Comparison of ENCODE assay signal across 22 cellular contexts in genomic region chr1:171424494-171424893, GRCh38.
"Had no signal": no experiment of that assay in that cellular context is flagged by ENCODE, and none has a peak within 500 bp of the region (broad histone marks: within the 10 kb centered on the region; RNA-seq: fewer than 3 reads in every experiment).

No MANE protein-coding gene starts in this region.

- H3K4me3 Mint-ChIP-seq: activated naive CD8-positive, alpha-beta T cell; activated T-helper 1 cell treated with anti-CD3 and anti-CD28 coated beads, Interleukin-12 subunit alpha, Interleukin-12 subunit beta, Interleukin-2, Interleukin-4 antibody, amounts not matched to agents 30 ng/mL and 10 ng/mL and 1 ng/mL, durations not matched to agents 14 hours and 24 hours and 36 hours; memory B cell; naive thymus-derived CD4-positive, alpha-beta T cell; neural progenitor cell; T-helper 1 cell treated with Interleukin-12 subunit alpha and Interleukin-12 subunit beta and Interleukin-4 antibody, amounts not matched to agents 30 μg/mL and 1 μg/mL, for 36 hours had no signal

- H3K4me1 Mint-ChIP-seq: memory B cell, neural progenitor cell had no signal

- H3K9me3 ChIP-seq: prostate gland, tibial nerve, vagina had no signal

- H3K27ac Mint-ChIP-seq: activated naive CD8-positive, alpha-beta T cell; activated T-helper 1 cell treated with anti-CD3 and anti-CD28 coated beads, Interleukin-12 subunit alpha, Interleukin-12 subunit beta, Interleukin-2, Interleukin-4 antibody, amounts not matched to agents 30 ng/mL and 10 ng/mL and 1 ng/mL, durations not matched to agents 14 hours and 24 hours and 36 hours; memory B cell; naive thymus-derived CD4-positive, alpha-beta T cell; neural progenitor cell; T-helper 1 cell treated with Interleukin-12 subunit alpha and Interleukin-12 subunit beta and Interleukin-4 antibody, amounts not matched to agents 30 μg/mL and 1 μg/mL, for 36 hours had no signal

- ATAC-seq: naive thymus-derived CD4-positive, alpha-beta T cell; right cardiac atrium; stimulated activated naive CD8-positive, alpha-beta T cell treated with anti-CD3 and anti-CD28 coated beads, Interleukin-15, Interleukin-2, amounts not matched to agents 100 U/mL and 50 U/mL, for 24 hours had no signal

- H3K36me3 ChIP-seq: cardiac muscle cell, left ventricle myocardium inferior, neural progenitor cell, prostate gland, tibial nerve, vagina had no signal

- H3K36me3 Mint-ChIP-seq: activated naive CD8-positive, alpha-beta T cell; memory B cell had no signal

- H3K27me3 Mint-ChIP-seq: activated naive CD8-positive, alpha-beta T cell had no signal

- H3K27ac ChIP-seq: cardiac muscle cell, left ventricle myocardium inferior, neural progenitor cell, prostate gland, tibial nerve, vagina, VCaP had no signal

- H3K4me1 ChIP-seq: prostate gland had no signal

- DNase-seq: activated CD4-positive, alpha-beta T cell treated with anti-CD3 and anti-CD28 coated beads for 1 hour; activated CD4-positive, alpha-beta T cell treated with anti-CD3 and anti-CD28 coated beads, Interleukin-2, amount 50 U/mL, for 4 hours; dermis blood vessel endothelial cell; effector memory CD4-positive, alpha-beta T cell; foreskin melanocyte; glutamatergic neuron; hypothalamus; kidney glomerular epithelial cell; left ventricle myocardium inferior; naive thymus-derived CD4-positive, alpha-beta T cell; right cardiac atrium; stimulated activated naive CD8-positive, alpha-beta T cell treated with anti-CD3 and anti-CD28 coated beads, Interleukin-15, Interleukin-2, amounts not matched to agents 100 U/mL and 50 U/mL, for 24 hours had no signal

- H3K9me3 Mint-ChIP-seq: activated T-helper 1 cell treated with anti-CD3 and anti-CD28 coated beads, Interleukin-12 subunit alpha, Interleukin-12 subunit beta, Interleukin-2, Interleukin-4 antibody, amounts not matched to agents 30 ng/mL and 10 ng/mL and 1 ng/mL, durations not matched to agents 14 hours and 24 hours and 36 hours had no signal

- H3K27me3 ChIP-seq: cardiac muscle cell, neural progenitor cell, tibial nerve, vagina had no signal

- H3K4me3 ChIP-seq: cardiac muscle cell, left ventricle myocardium inferior, neural progenitor cell, prostate gland, tibial nerve, vagina had no signal
